Comparison of ENCODE assay signal across 9 cellular contexts in genomic region chr11:60634151-60634550, GRCh38.
DNase-seq lines count a peak whose midpoint lies in the region; ATAC-seq, FAIRE-seq and TF ChIP-seq lines count a peak whose summit lies in the region.
"Had no signal": no experiment of that assay in that cellular context is flagged by ENCODE, and none has a peak within 500 bp of the region (broad histone marks: within the 10 kb centered on the region; RNA-seq: fewer than 3 reads in every experiment).

No MANE protein-coding gene starts in this region.

- H3K4me3 ChIP-seq in liver (ENCODE audit: low read depth in 1 of 3, low read length in 3 of 3) (no peak overlapping the region), HepG2 (replicated peaks in 1 of 3; ENCODE audit: insufficient read depth in 1 of 3, low read depth in 2 of 3, low read length in 3 of 3) (no peak overlapping the region), SU-DHL-6 (ENCODE audit: insufficient read depth, low read length, poor library complexity, severe bottlenecking) (no peak overlapping the region)

- H3K79me2 ChIP-seq in HepG2 (ENCODE audit: insufficient read depth, low read length), result no peaks in the 10 kb centered on the region
- no peaks in the 10 kb centered on the region for H3K79me2 ChIP-seq in SU-DHL-6 (ENCODE audit: insufficient read depth, low read length)

- no peak for FAIRE-seq in HepG2 (lab: Jason Lieb, UNC)
- FAIRE-seq: colon had no signal

- H3K9me3 ChIP-seq in liver (ENCODE audit: control insufficient read depth in 4 of 4, low read length in 3 of 4) (peaks cover 0 to 5% (median 0%) of the 10 kb centered on the region in 4 donors), HepG2 (ENCODE audit: low read length) (peaks cover 6% of the 10 kb centered on the region; the same call in 1 of the 2 replicates), SU-DHL-6 (ENCODE audit: insufficient read depth, low read length) (no peaks in the 10 kb centered on the region)

- H3K27me3 ChIP-seq in liver (ENCODE audit: control insufficient read depth in 4 of 4, insufficient read depth in 4 of 4, low read length in 3 of 4), result peaks cover 0 to 3% (median 0%) of the 10 kb centered on the region in 4 donors
- no peaks in the 10 kb centered on the region; a peak in 1 of 5 replicates for H3K27me3 ChIP-seq in HepG2 (ENCODE audit: control insufficient read depth in 1 of 2, insufficient read depth in 2 of 2, low read length in 2 of 2)
- no peaks in the 10 kb centered on the region for H3K27me3 ChIP-seq in SU-DHL-6 (ENCODE audit: low read length)

- intact Hi-C loops in HepG2 (cut with micrococcal nuclease; ENCODE audit: unreplicated experiment), result no loop called here

- no peaks in the 10 kb centered on the region for H4K20me1 ChIP-seq in HepG2 (ENCODE audit: insufficient read depth, low read length)
- no peaks in the 10 kb centered on the region for H4K20me1 ChIP-seq in SU-DHL-6 (ENCODE audit: low read depth, low read length)

- DNase-seq in HepG2 (ENCODE audit: low spot score) (no peak), foreskin melanocyte (no peak), 8988T (no peak), NCI-H2029 (lab: John Stamatoyannopoulos, UW) (no peak)
- DNase-seq in effector CD4-positive, alpha-beta T cell, result no peak

- no peak for ATAC-seq in HepG2
- ATAC-seq in HG02973 (IDR thresholded peaks at IDR 0.05; ENCODE audit: unreplicated experiment), result peak; percentile 57

- TF ChIP-seq RAD21 in liver (IDR thresholded peaks at IDR 0.05) (peak in 1 of 2 donors; percentile 7), HepG2 (CRISPR knock-in tag; IDR thresholded peaks at IDR 0.05) (no peak)

- no peak for TF ChIP-seq EP300 in HepG2 (IDR thresholded peaks at IDR 0.05; ENCODE audit: low read depth in 2 of 2, low read length in 2 of 2)
- no peak for TF ChIP-seq EP300 in HepG2 (CRISPR knock-in tag; IDR thresholded peaks at IDR 0.05; ENCODE audit: borderline replicate concordance)

- CTCF ChIA-PET in HepG2 (lab: Yijun Ruan, JAX; ENCODE audit: low intra/inter-chr PET ratio, low total read pairs), result no interaction called here

- no peak overlapping the region for H3K9ac ChIP-seq in liver (ENCODE audit: low read depth in 1 of 2, low read length in 2 of 2)
- H3K9ac ChIP-seq in HepG2 (ENCODE audit: insufficient read depth, low read depth, low read length), result no peak overlapping the region
- H3K9ac ChIP-seq in SU-DHL-6 (ENCODE audit: low read length), result no peak overlapping the region

- no peak overlapping the region for H2AFZ ChIP-seq in HepG2 (ENCODE audit: low read length)
- H2AFZ ChIP-seq in SU-DHL-6 (ENCODE audit: low read depth, low read length, severe bottlenecking), result no peak overlapping the region

- H3K4me2 ChIP-seq in HepG2 (ENCODE audit: low read depth, low read length) (no peak overlapping the region), SU-DHL-6 (ENCODE audit: low read depth, low read length, poor library complexity, severe bottlenecking) (no peak overlapping the region)

- in situ Hi-C loops in HepG2 (cut with HindIII; ENCODE audit: extremely low pct_ligation_motif_present, low pct_unique_long_range_greater_than_20kb), result no loop called here

- no TSS peak for BruUV-seq in HepG2 (replicated peaks; lab: Mats Ljungman, UMichigan)

- POLR2A ChIA-PET in HepG2 (lab: Yijun Ruan, JAX), result no interaction called here

- H3K9me2 ChIP-seq in SU-DHL-6 (replicated peaks; ENCODE audit: insufficient read depth, low read length), result no peaks in the 10 kb centered on the region

- no peak for TF ChIP-seq POLR2A in HepG2 (IDR thresholded peaks at IDR 0.05; ENCODE audit: insufficient read depth in 1 of 2, low read depth in 2 of 2, low read length in 2 of 2)

- H3K27ac ChIP-seq in liver (ENCODE audit: low read depth in 1 of 2, low read length in 2 of 2) (no peak overlapping the region), HepG2 (ENCODE audit: extremely low read length, insufficient read depth, low read length) (no peak overlapping the region), SU-DHL-6 (ENCODE audit: low read depth, low read length) (no peak overlapping the region)

- TF ChIP-seq CTCF in liver (IDR thresholded peaks at IDR 0.05; ENCODE audit: low read depth, low read length, missing input control) (peak; percentile 11), HepG2 (CRISPR knock-in tag; IDR thresholded peaks at IDR 0.05) (no peak), SU-DHL-6 (IDR thresholded peaks at IDR 0.05; ENCODE audit: insufficient read depth, low read length, poor library complexity, severe bottlenecking) (peak; percentile 72)

- no peaks in the 10 kb centered on the region for H3K36me3 ChIP-seq in liver (ENCODE audit: control insufficient read depth in 4 of 4, insufficient read depth in 3 of 4, low read depth in 1 of 4, low read length in 3 of 4)
- no peaks in the 10 kb centered on the region for H3K36me3 ChIP-seq in HepG2 (replicated peaks in 1 of 2; ENCODE audit: control insufficient read depth in 1 of 2, insufficient read depth in 2 of 2, low read length in 2 of 2)
- no peaks in the 10 kb centered on the region for H3K36me3 ChIP-seq in SU-DHL-6 (ENCODE audit: low read length)

- H3K4me1 ChIP-seq in liver (ENCODE audit: control insufficient read depth in 4 of 4, insufficient read depth in 4 of 4, low read length in 3 of 4), result no peaks in the 10 kb centered on the region
- no peaks in the 10 kb centered on the region for H3K4me1 ChIP-seq in HepG2 (ENCODE audit: insufficient read depth, low read length)

- 35% methylated on average over 2 of the region's 2 CpGs for WGBS in liver
- 20% methylated on average over 1 of the region's 2 CpGs for WGBS in HepG2 (ENCODE audit: low lambda C conversion rate)

- no peaks in the 10 kb centered on the region for H3F3A ChIP-seq in SU-DHL-6 (ENCODE audit: insufficient read depth)

TF ChIP-seq in liver, 16 proteins besides CTCF, POLR2A, EP300 and RAD21:
- TF ChIP-seq HNF4A (conservative IDR thresholded peaks at IDR 0.05), result no peak

TF ChIP-seq in HepG2, 621 proteins besides CTCF, POLR2A, EP300 and RAD21:
- TF ChIP-seq ZNF782 (CRISPR knock-in tag; IDR thresholded peaks at IDR 0.05; ENCODE audit: borderline replicate concordance) (no peak), SYNCRIP (IDR thresholded peaks at IDR 0.05; ENCODE audit: insufficient read depth, low read depth, low read length) (no peak), ELK4 (CRISPR knock-in tag; IDR thresholded peaks at IDR 0.05; ENCODE audit: borderline replicate concordance) (no peak), ZNF263 (CRISPR knock-in tag; IDR thresholded peaks at IDR 0.05) (no peak), NFYC (CRISPR knock-in tag; IDR thresholded peaks at IDR 0.05) (no peak), HMG20B (CRISPR knock-in tag; conservative IDR thresholded peaks at IDR 0.05) (no peak)
